In the genomic region with DNA sequence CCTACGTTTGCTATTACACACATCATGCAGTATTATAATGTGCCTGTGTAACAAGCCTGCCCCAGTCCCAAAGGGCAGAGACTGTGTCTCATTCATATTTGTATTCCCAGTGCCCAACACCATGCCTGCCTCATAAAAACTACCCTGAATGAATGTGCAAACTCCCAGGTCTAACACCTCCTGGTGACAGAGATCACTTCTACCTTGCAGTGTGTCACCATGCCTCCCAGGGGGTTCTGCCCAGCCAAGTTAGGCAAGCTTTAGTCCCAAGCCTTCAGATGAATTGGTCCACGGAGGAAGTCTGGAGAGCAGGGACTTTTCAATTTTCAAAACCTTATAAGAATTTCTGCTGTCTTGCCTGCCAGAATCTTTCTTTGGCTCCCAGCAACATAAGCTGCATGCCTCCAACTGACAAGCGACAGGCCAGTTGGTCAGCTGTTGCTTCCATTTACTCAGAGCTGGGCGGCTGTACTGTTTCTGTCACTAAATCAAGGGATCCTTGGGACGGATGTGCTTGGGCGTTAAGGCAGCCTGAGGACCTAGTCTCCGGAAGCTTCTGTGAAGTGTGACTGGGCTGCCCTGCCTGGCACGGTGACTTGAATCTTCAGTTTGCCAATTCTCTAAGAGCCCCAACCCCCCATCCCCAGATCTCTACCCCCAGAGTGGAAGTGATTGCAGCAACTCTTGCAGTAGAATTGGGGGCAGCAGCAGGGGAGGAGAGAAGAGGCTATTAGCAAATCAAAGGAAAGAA, we compare ENCODE assay signal across 16 cellular contexts. TPM values are rescaled to one million over a fixed set of nuclear protein-coding genes. Genes with fewer than 3 reads are reported as not detected.
DNase-seq lines count a peak whose midpoint lies in the region; ATAC-seq and TF ChIP-seq lines count a peak whose summit lies in the region.
"Had no signal": no experiment of that assay in that cellular context is flagged by ENCODE, and none has a peak within 500 bp of the region (broad histone marks: within the 10 kb centered on the region; RNA-seq: fewer than 3 reads in every experiment).

No MANE protein-coding gene starts in this region.

- H3K4me3 ChIP-seq in lower lobe of right lung = peak overlapping the region; percentile 47
- peak overlapping the region in 3 of 5 donors; percentile 24 to 64 (median 38) for H3K4me3 ChIP-seq in subcutaneous abdominal adipose tissue (ENCODE audit: low read depth in 1 of 5, low read length in 5 of 5)
- H3K4me3 ChIP-seq: body of pancreas had no signal

- no peak overlapping the region for H3K27ac Mint-ChIP-seq in effector memory CD8-positive, alpha-beta T cell
- H3K27ac Mint-ChIP-seq: stimulated activated memory B cell treated with anti-CD40 and anti-IgM and Interleukin-4, amounts not matched to agents 10 μg/mL and 1 μg/mL and 100 μg/mL, for 72 hours had no signal

- H3K27me3 ChIP-seq in lower lobe of right lung (ENCODE audit: low read depth) = peaks cover 10% of the 10 kb centered on the region
- peaks cover 3 to 8% (median 6%) of the 10 kb centered on the region in 5 donors for H3K27me3 ChIP-seq in subcutaneous abdominal adipose tissue (ENCODE audit: control insufficient read depth in 5 of 5, insufficient read depth in 4 of 5, low read length in 5 of 5)

- H3K4me1 Mint-ChIP-seq in effector memory CD8-positive, alpha-beta T cell (ENCODE audit: low read depth in 2 of 2) = no peaks in the 10 kb centered on the region
- H3K4me1 Mint-ChIP-seq: stimulated activated memory B cell treated with anti-CD40 and anti-IgM and Interleukin-4, amounts not matched to agents 10 μg/mL and 1 μg/mL and 100 μg/mL, for 72 hours had no signal

- no peak overlapping the region for H3K9ac ChIP-seq in subcutaneous abdominal adipose tissue (ENCODE audit: low read length in 5 of 5)

- H3K9me3 Mint-ChIP-seq in effector memory CD8-positive, alpha-beta T cell = no peaks in the 10 kb centered on the region

- no peak for TF ChIP-seq CTCF in lower lobe of right lung (IDR thresholded peaks at IDR 0.05)

- H3K27ac ChIP-seq in lower lobe of right lung (peak overlapping the region; percentile 10), subcutaneous abdominal adipose tissue (ENCODE audit: low read depth, low read length) (no peak overlapping the region)
- H3K27ac ChIP-seq: body of pancreas, SK-N-MC had no signal

- H3K36me3 Mint-ChIP-seq in effector memory CD8-positive, alpha-beta T cell (ENCODE audit: insufficient read depth) = no peaks in the 10 kb centered on the region
- H3K36me3 Mint-ChIP-seq: stimulated activated memory B cell treated with anti-CD40 and anti-IgM and Interleukin-4, amounts not matched to agents 10 μg/mL and 1 μg/mL and 100 μg/mL, for 72 hours had no signal

- no peak overlapping the region for H3K4me3 Mint-ChIP-seq in effector memory CD8-positive, alpha-beta T cell
- H3K4me3 Mint-ChIP-seq: stimulated activated memory B cell treated with anti-CD40 and anti-IgM and Interleukin-4, amounts not matched to agents 10 μg/mL and 1 μg/mL and 100 μg/mL, for 72 hours had no signal

- DNase-seq in NOMO-1 (lab: John Stamatoyannopoulos, UW; ENCODE audit: unreplicated experiment in 2 of 2) (peak; percentile 15 to 18), NOMO-1 treated with dmso at 0.1 percent for 144 hours (lab: John Stamatoyannopoulos, UW; ENCODE audit: unreplicated experiment) (no peak), lower lobe of right lung (peak; percentile 48), AML-193 (lab: John Stamatoyannopoulos, UW) (no peak), H4 (ENCODE audit: low spot score) (no peak)
- no peak for DNase-seq in effector memory CD8-positive, alpha-beta T cell
- DNase-seq: 8988T, DND-41, NCI-H446 had no signal

- intact Hi-C loops in lower lobe of right lung (cut with DNase I) = no loop called here

- no peaks in the 10 kb centered on the region for H3K36me3 ChIP-seq in lower lobe of right lung
- no peaks in the 10 kb centered on the region for H3K36me3 ChIP-seq in subcutaneous abdominal adipose tissue (ENCODE audit: control insufficient read depth in 5 of 5, insufficient read depth in 5 of 5, low read length in 5 of 5)

- peaks cover 11 to 42% of the 10 kb centered on the region in 2 donors for H3K27me3 Mint-ChIP-seq in effector memory CD8-positive, alpha-beta T cell

- peak; percentile 49 for ATAC-seq in effector memory CD8-positive, alpha-beta T cell (replicated peaks)
- peak; percentile 72 to 74 for ATAC-seq in lower lobe of right lung
- ATAC-seq in HG02588 (IDR thresholded peaks at IDR 0.05; ENCODE audit: unreplicated experiment) = no peak
- ATAC-seq: body of pancreas; stimulated activated memory B cell treated with anti-CD40 and anti-IgM and Interleukin-4, amounts not matched to agents 10 μg/mL and 1 μg/mL and 100 μg/mL, for 72 hours had no signal

- no peaks in the 10 kb centered on the region for H3K9me3 ChIP-seq in lower lobe of right lung
- no peaks in the 10 kb centered on the region for H3K9me3 ChIP-seq in subcutaneous abdominal adipose tissue (ENCODE audit: control insufficient read depth in 5 of 5, low read length in 5 of 5)
- H3K9me3 ChIP-seq: body of pancreas had no signal

- H3K4me1 ChIP-seq in lower lobe of right lung (peaks cover 19% of the 10 kb centered on the region), subcutaneous abdominal adipose tissue (ENCODE audit: control insufficient read depth in 5 of 5, insufficient read depth in 5 of 5, low read length in 5 of 5) (peaks cover 0 to 24% (median 20%) of the 10 kb centered on the region in 5 donors)

RNA-seq across cellular contexts. Expression of a gene that starts 1.2 kb away (rescaled TPM):
- 8.4 TPM for total RNA-seq in lower lobe of right lung
- not detected in 2 replicates for total RNA-seq in H4 (2014; rRNA removed; shearing (Covaris generic))
- total RNA-seq: activated CD8-positive, alpha-beta memory T cell treated with anti-CD3 and anti-CD28 coated beads for 36 hours; LHCN-M2 had no signal

Comparison
In these comparisons a context has a peak if more than half of its experiments do, and no peak if none do; other contexts are left out.
1. DNase-seq: peak in NOMO-1 (2 of 2) and lower lobe of right lung (single experiment); none in NOMO-1 treated with dmso at 0.1 percent for 144 hours (single experiment), effector memory CD8-positive, alpha-beta T cell (0 of 3), AML-193 (0 of 2) and H4 (single experiment).